17 cellular contexts compared by ENCODE assay signal in the genomic region with DNA sequence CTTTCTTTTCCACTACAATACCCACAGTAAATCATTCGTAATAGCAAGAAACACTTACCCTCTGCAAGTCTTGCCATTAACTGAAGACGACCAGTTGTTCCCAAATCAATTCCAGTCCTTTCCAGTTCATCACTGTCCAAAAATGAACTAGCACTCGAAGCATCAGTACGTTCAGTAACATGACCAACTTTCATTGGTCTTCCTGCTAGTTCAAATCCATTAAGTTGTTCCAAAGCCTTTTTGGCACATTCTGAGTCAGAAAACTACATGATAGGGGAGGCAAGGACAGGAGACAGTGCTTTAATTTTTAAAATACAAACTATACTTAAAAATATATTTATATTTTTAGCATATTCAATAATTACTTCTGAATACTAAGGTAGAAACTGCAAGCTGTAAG.
"Had no signal": no experiment of that assay in that cellular context is flagged by ENCODE, and none has a peak within 500 bp of the region (broad histone marks: within the 10 kb centered on the region; RNA-seq: fewer than 3 reads in every experiment).

No MANE protein-coding gene starts in this region.

- ATAC-seq: left lobe of liver; mucosa of descending colon; naive thymus-derived CD8-positive, alpha-beta T cell had no signal

- H3K4me3 Mint-ChIP-seq: activated naive CD4-positive, alpha-beta T cell treated with anti-CD3 and anti-CD28 coated beads for 36 hours had no signal

- H3K27ac ChIP-seq: cardiac muscle cell, coronary artery, esophagus muscularis mucosa, hepatocyte, right atrium auricular region, stomach, testis, upper lobe of left lung had no signal

- H3K9me3 Mint-ChIP-seq: activated naive CD4-positive, alpha-beta T cell treated with anti-CD3 and anti-CD28 coated beads for 36 hours; naive thymus-derived CD8-positive, alpha-beta T cell had no signal

- H3K27me3 Mint-ChIP-seq: naive thymus-derived CD8-positive, alpha-beta T cell; progenitor cell of endocrine pancreas had no signal

- DNase-seq: activated naive CD4-positive, alpha-beta T cell treated with anti-CD3 and anti-CD28 coated beads for 36 hours; mucosa of descending colon; naive thymus-derived CD8-positive, alpha-beta T cell; occipital lobe; small intestine; stimulated activated CD4-positive, alpha-beta T cell treated with anti-CD3 and anti-CD28 coated beads, Interleukin-4, amount 100 ng/mL, for 4 hours; stimulated activated CD8-positive, alpha-beta memory T cell treated with anti-CD3 and anti-CD28 coated beads, Interleukin-4, amount 100 ng/mL, for 48 hours; stomach; testis; upper lobe of left lung had no signal

- H2AFZ ChIP-seq: hepatocyte had no signal

- H3K27ac Mint-ChIP-seq: activated naive CD4-positive, alpha-beta T cell treated with anti-CD3 and anti-CD28 coated beads for 36 hours had no signal

- H3K4me1 ChIP-seq: testis had no signal

- H3K4me3 ChIP-seq: cardiac muscle cell, coronary artery, esophagus muscularis mucosa, hepatocyte, mucosa of descending colon, right atrium auricular region, stomach, testis, upper lobe of left lung had no signal

- H3K27me3 ChIP-seq: cardiac muscle cell, esophagus muscularis mucosa, hepatocyte, right atrium auricular region, stomach, testis, upper lobe of left lung had no signal

- H3K4me2 ChIP-seq: hepatocyte had no signal

- H3K9me3 ChIP-seq: esophagus muscularis mucosa, mucosa of descending colon, right atrium auricular region, stomach, testis, upper lobe of left lung had no signal
